In the genomic region with DNA sequence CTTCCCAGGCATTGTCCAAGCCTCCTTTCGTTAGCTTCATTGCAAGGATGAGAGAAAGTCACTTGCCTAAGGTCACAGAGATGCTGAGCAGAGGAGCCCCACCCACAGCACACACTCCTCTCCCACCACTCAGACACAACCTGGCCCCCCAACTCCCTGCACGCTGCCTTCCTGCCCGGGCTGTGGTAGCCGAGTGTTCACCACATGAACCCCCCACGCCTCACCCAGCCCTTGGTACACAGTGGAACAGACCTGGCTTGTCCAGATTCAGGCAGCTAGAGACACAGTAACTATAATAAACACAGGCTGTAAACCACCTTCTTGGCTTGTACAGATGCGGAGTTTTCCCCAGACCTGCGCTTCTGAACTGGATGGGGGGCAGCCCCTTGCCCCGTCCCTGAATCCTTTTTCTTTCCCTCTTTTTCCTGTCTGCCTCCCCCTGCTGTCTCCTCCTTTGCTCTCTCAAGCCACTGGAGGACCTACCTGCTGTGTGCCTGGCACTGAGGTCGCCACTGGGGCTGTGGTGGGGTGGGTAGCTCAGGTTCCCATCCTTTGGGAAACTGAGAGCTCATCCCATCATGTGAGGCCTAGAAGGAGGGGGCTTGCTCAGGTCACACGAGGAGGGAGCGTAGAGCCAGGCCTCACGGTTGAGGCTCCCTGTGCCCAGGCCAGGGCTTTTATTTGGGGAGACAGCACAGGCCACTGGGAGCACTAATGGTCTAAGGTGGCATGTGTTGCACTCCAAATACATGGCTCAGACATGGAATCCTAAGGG, we compare ENCODE assay signal across 19 cellular contexts. TPM values are rescaled to one million over a fixed set of nuclear protein-coding genes. Genes with fewer than 3 reads are reported as not detected.
DNase-seq lines count a peak whose midpoint lies in the region; ATAC-seq and TF ChIP-seq lines count a peak whose summit lies in the region.
"Had no signal": no experiment of that assay in that cellular context is flagged by ENCODE, and none has a peak within 500 bp of the region (broad histone marks: within the 10 kb centered on the region; RNA-seq: fewer than 3 reads in every experiment).

No MANE protein-coding gene starts in this region.

- no peak for ATAC-seq in left cardiac atrium
- ATAC-seq in upper lobe of right lung, result no peak
- no peak for ATAC-seq in GM18868 (IDR thresholded peaks at IDR 0.05; ENCODE audit: unreplicated experiment)
- ATAC-seq: GM23338 had no signal

- H3K36me3 Mint-ChIP-seq in endodermal cell (ENCODE audit: low read depth), result no peaks in the 10 kb centered on the region
- H3K36me3 Mint-ChIP-seq: CD8-positive, alpha-beta memory T cell had no signal

- H2AFZ ChIP-seq in trophoblast cell (ENCODE audit: insufficient read depth, low read length, poor library complexity), result no peak overlapping the region
- H2AFZ ChIP-seq: GM23338 had no signal

- H2BK12ac ChIP-seq in trophoblast cell (ENCODE audit: low read length), result peak overlapping the region; percentile 74

- H3K4me2 ChIP-seq in trophoblast cell (ENCODE audit: low read length), result no peak overlapping the region
- H3K4me2 ChIP-seq: GM23338 had no signal

- no peaks in the 10 kb centered on the region for H3K9me3 ChIP-seq in endodermal cell (ENCODE audit: control insufficient read depth, low read length)
- H3K9me3 ChIP-seq in trophoblast cell (ENCODE audit: insufficient read depth, low read depth, low read length), result peaks cover 2% of the 10 kb centered on the region
- H3K9me3 ChIP-seq in upper lobe of right lung, result no peaks in the 10 kb centered on the region

- H3K36me3 ChIP-seq in endodermal cell (ENCODE audit: control insufficient read depth, insufficient read depth, low read length) (no peaks in the 10 kb centered on the region), trophoblast cell (ENCODE audit: control insufficient read depth in 1 of 2, insufficient read depth in 2 of 2, low read length in 2 of 2) (no peaks in the 10 kb centered on the region), upper lobe of right lung (no peaks in the 10 kb centered on the region)

- H3K23ac ChIP-seq in trophoblast cell (ENCODE audit: low read length), result no peak overlapping the region

- peak overlapping the region; percentile 78 for H4K91ac ChIP-seq in trophoblast cell (ENCODE audit: low read depth, low read length)

- peaks cover 23% of the 10 kb centered on the region for H3K4me1 Mint-ChIP-seq in endodermal cell
- H3K4me1 Mint-ChIP-seq: CD8-positive, alpha-beta memory T cell had no signal

- H3K27me3 ChIP-seq in endodermal cell (ENCODE audit: control insufficient read depth, insufficient read depth, low read length, poor library complexity, severe bottlenecking) (no peaks in the 10 kb centered on the region), trophoblast cell (ENCODE audit: insufficient read depth, low read length) (no peaks in the 10 kb centered on the region), upper lobe of right lung (no peaks in the 10 kb centered on the region)

- peaks cover 32% of the 10 kb centered on the region for H3K79me1 ChIP-seq in trophoblast cell (ENCODE audit: low read length)

- no peaks in the 10 kb centered on the region for H3K9me3 Mint-ChIP-seq in endodermal cell
- H3K9me3 Mint-ChIP-seq: CD8-positive, alpha-beta memory T cell; GM23338 had no signal

- peaks cover 12% of the 10 kb centered on the region for H3K4me1 ChIP-seq in endodermal cell (ENCODE audit: control insufficient read depth, insufficient read depth, low read length)
- peaks cover 8 to 22% of the 10 kb centered on the region in 2 experiments for H3K4me1 ChIP-seq in trophoblast cell (ENCODE audit: control insufficient read depth in 1 of 2, insufficient read depth in 2 of 2, low read length in 2 of 2)
- H3K4me1 ChIP-seq in upper lobe of right lung, result peaks cover 13% of the 10 kb centered on the region

- peak overlapping the region; percentile 15 for H3K18ac ChIP-seq in trophoblast cell (ENCODE audit: low read length)

- WGBS in endodermal cell (ENCODE audit: insufficient coverage in 1 of 2, insufficient read length in 1 of 2), 2 experiments, result 90 to 96% methylated on average over 8 to 12 of the region's 12 CpGs
- WGBS in trophoblast cell (ENCODE audit: extremely low coverage, insufficient coverage, insufficient read length), result no CpG with 5 or more reads among the region's 12 CpGs

- peak; percentile 66 for DNase-seq in cardiac septum (ENCODE audit: low spot score)
- no peak for DNase-seq in left cardiac atrium
- peak; percentile 37 for DNase-seq in endodermal cell
- DNase-seq in trophoblast cell, result no peak
- peak; percentile 53 for DNase-seq in upper lobe of right lung
- no peak for DNase-seq in DMS114 treated with DMSO at 0.1 percent for 48 hours (lab: John Stamatoyannopoulos, UW; ENCODE audit: unreplicated experiment)
- DNase-seq in NCI-H2081 treated with DMSO at 0.1 percent for 48 hours (lab: John Stamatoyannopoulos, UW), result no peak
- DNase-seq: CD8-positive, alpha-beta memory T cell; DND-41; NCI-H187 treated with DMSO at 0.1 percent for 48 hours; NCI-H2171; NCI-H446; NCI-H69; NK-92 treated with Interleukin-12 subunit alpha and Interleukin-12 subunit beta, amount 100 ng/mL, for 24 hours had no signal

- no peak for TF ChIP-seq CTCF in endodermal cell (conservative IDR thresholded peaks at IDR 0.05)
- TF ChIP-seq CTCF in upper lobe of right lung (IDR thresholded peaks at IDR 0.05), result no peak

- peak overlapping the region; percentile 15 for H3K14ac ChIP-seq in trophoblast cell (ENCODE audit: low read length)

- peaks cover under 1% of the 10 kb centered on the region for H3K27me3 Mint-ChIP-seq in endodermal cell (ENCODE audit: insufficient read depth)

- H3K27ac ChIP-seq in endodermal cell (ENCODE audit: low read depth, low read length) (no peak overlapping the region), trophoblast cell (ENCODE audit: low read depth, low read length) (no peak overlapping the region), upper lobe of right lung (no peak overlapping the region)
- H3K27ac ChIP-seq: HL-60, RWPE1 had no signal

- H3K4ac ChIP-seq in trophoblast cell (ENCODE audit: low read depth, low read length), result no peak overlapping the region

- no peak overlapping the region for H3K4me3 ChIP-seq in endodermal cell (ENCODE audit: low read length)
- no peak overlapping the region for H3K4me3 ChIP-seq in trophoblast cell (ENCODE audit: low read depth, low read length)
- no peak overlapping the region for H3K4me3 ChIP-seq in upper lobe of right lung
- H3K4me3 ChIP-seq: GM12878, GM23338 had no signal

- no peak overlapping the region for H3K27ac Mint-ChIP-seq in endodermal cell
- H3K27ac Mint-ChIP-seq: CD8-positive, alpha-beta memory T cell; GM23338 had no signal

- H3K9ac ChIP-seq in endodermal cell (ENCODE audit: extremely low read depth, low read length, poor library complexity, severe bottlenecking) (no peak overlapping the region), trophoblast cell (ENCODE audit: low read length) (no peak overlapping the region)

- intact Hi-C loops in cardiac septum (cut with DNase I), result no loop called here
- intact Hi-C loops in left cardiac atrium (cut with DNase I), result no loop called here
- intact Hi-C loops in upper lobe of right lung (cut with DNase I), result no loop called here

- no peak overlapping the region for H2BK5ac ChIP-seq in trophoblast cell (ENCODE audit: low read depth, low read length, poor library complexity)

- H3K4me3 Mint-ChIP-seq in endodermal cell, result no peak overlapping the region
- H3K4me3 Mint-ChIP-seq: CD8-positive, alpha-beta memory T cell; GM23338 had no signal

- peak overlapping the region; percentile 50 for H2BK120ac ChIP-seq in trophoblast cell (ENCODE audit: insufficient read depth, low read length, poor library complexity)

- peaks cover 4% of the 10 kb centered on the region for H3K79me2 ChIP-seq in trophoblast cell (ENCODE audit: control insufficient read depth, insufficient read depth, low read length, poor library complexity)

- peak overlapping the region; percentile 59 for H2AK5ac ChIP-seq in trophoblast cell (ENCODE audit: low read length)

- H4K8ac ChIP-seq in trophoblast cell (ENCODE audit: low read depth, low read length), result no peak overlapping the region

- H4K12ac ChIP-seq in trophoblast cell (ENCODE audit: low read depth, low read length), result no peak overlapping the region

RNA-seq across cellular contexts. Expression of a gene that starts 55.7 kb away (rescaled TPM):
- total RNA-seq in cardiac septum (829 TPM), left cardiac atrium (100 to 1,000 TPM; 503 to 769 TPM), endodermal cell (1 to 10 TPM; 4.2 to 4.5 TPM), upper lobe of right lung (151 TPM)
- 3.8 TPM for polyA plus RNA-seq in endodermal cell (2013, experiment 1 of 2)
- 4.6 TPM for polyA plus RNA-seq in endodermal cell (2013, experiment 2 of 2)
- 52.3 and 58.9 TPM in 2 replicates for polyA plus RNA-seq in trophoblast cell (2013)
- polyA plus RNA-seq: CD8-positive, alpha-beta memory T cell had no signal

Comparison
In these comparisons a context has a peak if more than half of its experiments do, and no peak if none do; other contexts are left out.
1. DNase-seq: peak in cardiac septum (single experiment), endodermal cell (single experiment) and upper lobe of right lung (single experiment); none in left cardiac atrium (single experiment), trophoblast cell (0 of 2), DMS114 treated with DMSO at 0.1 percent for 48 hours (single experiment) and NCI-H2081 treated with DMSO at 0.1 percent for 48 hours (single experiment).
2. RNA of a gene that starts 55.7 kb away (total RNA-seq): 829 TPM in cardiac septum (single experiment), 503 to 769 TPM in left cardiac atrium and 151 TPM in upper lobe of right lung (single experiment); 4.2 to 4.5 TPM in endodermal cell; every median in the first group is over 10 times any median in the second.